In the genomic region with DNA sequence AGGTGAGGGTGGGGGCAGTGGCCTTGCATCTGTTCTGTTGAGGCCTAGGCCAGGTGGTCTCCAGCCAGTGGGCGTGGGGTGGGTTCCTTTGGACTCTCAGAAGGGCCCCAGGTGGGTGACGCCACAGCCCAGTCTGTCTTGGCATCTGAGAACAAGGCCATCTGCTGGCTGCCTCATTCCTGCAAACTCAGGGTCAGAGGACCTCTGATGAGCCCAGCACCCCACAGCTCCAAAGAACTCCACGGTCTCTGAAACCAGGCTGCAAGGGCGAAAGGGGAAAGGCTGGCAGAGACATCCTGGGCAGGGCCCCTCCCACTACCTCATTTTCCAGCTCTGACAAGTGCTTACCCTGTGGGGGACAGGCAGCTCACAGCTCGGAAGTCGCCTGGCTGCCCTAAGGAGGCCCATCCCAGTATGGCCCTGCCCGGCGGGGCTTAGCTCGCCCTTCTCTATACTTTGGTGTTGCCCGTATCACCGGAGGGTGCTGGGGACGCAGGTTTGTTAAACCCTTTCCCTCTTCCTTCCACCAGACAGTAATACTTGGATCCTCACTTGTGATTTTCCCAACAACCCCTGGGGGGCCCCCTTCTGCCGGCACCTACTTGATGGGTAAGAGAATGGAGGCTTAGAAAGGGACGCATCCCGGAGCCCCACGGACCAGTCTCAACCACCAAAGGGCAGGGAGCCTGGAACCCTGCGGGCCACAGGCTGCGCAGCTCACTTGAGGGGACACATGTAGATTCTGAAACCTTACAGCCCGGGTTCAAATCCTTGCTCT, we compare ENCODE assay signal across 8 cellular contexts.
DNase-seq lines count a peak whose midpoint lies in the region; ATAC-seq and TF ChIP-seq lines count a peak whose summit lies in the region.

No MANE protein-coding gene starts in this region.

- in situ Hi-C loops in HAP-1 (cut with MboI; ENCODE audit: low sequenced_read_pairs) = no loop called here

- H3K9me3 ChIP-seq in HAP-1 = no peaks in the 10 kb centered on the region

- peak overlapping the region; percentile 78; the same call in 1 of the 2 replicates for H3K27ac ChIP-seq in VCaP

- no peak for ATAC-seq in GM21515 (IDR thresholded peaks at IDR 0.05; ENCODE audit: unreplicated experiment)

- TF ChIP-seq CTCF in AG09309 (IDR thresholded peaks at IDR 0.05; ENCODE audit: control insufficient read depth, insufficient read depth, low read depth, low read length, missing control alignments) (peak; percentile 27), VCaP (conservative IDR thresholded peaks at IDR 0.05) (no peak)

- H3K27me3 ChIP-seq in HAP-1 (ENCODE audit: low read depth) = no peaks in the 10 kb centered on the region

- no peak overlapping the region for H3K4me3 ChIP-seq in AG09309 (ENCODE audit: control insufficient read depth, low read depth, low read length)
- no peak overlapping the region for H3K4me3 ChIP-seq in HAP-1
- H3K4me3 ChIP-seq in skeletal muscle cell (ENCODE audit: low read depth, low read length) = peak overlapping the region; percentile 16

- DNase-seq in AG09309 (ENCODE audit: low read depth) (no peak), HAP-1 (ENCODE audit: low spot score in 2 of 2) (peak; percentile 38 to 76), globus pallidus (ENCODE audit: low spot score) (peak; percentile 49), skeletal muscle cell (ENCODE audit: low read depth) (no peak), Ammon's horn (ENCODE audit: low spot score) (no peak)
- no peak for DNase-seq in activated effector memory CD4-positive, alpha-beta T cell treated with Interleukin-2 at 50 U/mL for 16 hours

- peaks cover 12% of the 10 kb centered on the region for H3K4me1 ChIP-seq in HAP-1

- H3K36me3 ChIP-seq in HAP-1 (replicated peaks) = no peaks in the 10 kb centered on the region

Comparison
In these comparisons a context has a peak if more than half of its experiments do, and no peak if none do; other contexts are left out.
1. DNase-seq: peak in HAP-1 (2 of 2) and globus pallidus (single experiment); none in AG09309 (single experiment), skeletal muscle cell (single experiment), activated effector memory CD4-positive, alpha-beta T cell treated with Interleukin-2 at 50 U/mL for 16 hours (single experiment) and Ammon's horn (single experiment).